In genomic region chr17:39139561-39139960, GRCh38 we compare ENCODE assay signal across 2 cellular contexts.
TF ChIP-seq lines count a peak whose summit lies in the region.

No MANE protein-coding gene starts in this region.

TF ChIP-seq in SK-N-SH, 30 proteins besides CTCF, POLR2A, EP300 and RAD21:
- TF ChIP-seq IRF3 (IDR thresholded peaks at IDR 0.05; ENCODE audit: low read depth, low read length) (no peak), SMC3 (IDR thresholded peaks at IDR 0.05; ENCODE audit: low read depth, low read length) (no peak), POLR2AphosphoS5 (IDR thresholded peaks at IDR 0.05; ENCODE audit: low read depth, low read length) (no peak), REST (IDR thresholded peaks at IDR 0.05; ENCODE audit: low read depth, low read length) (no peak), EZH2phosphoT487 (IDR thresholded peaks at IDR 0.05; ENCODE audit: borderline replicate concordance, low read depth) (no peak), RXRA (IDR thresholded peaks at IDR 0.05; ENCODE audit: borderline replicate concordance, low read depth) (no peak), NFIC (IDR thresholded peaks at IDR 0.05; ENCODE audit: borderline replicate concordance) (no peak), RCOR1 (IDR thresholded peaks at IDR 0.05; ENCODE audit: low read length) (no peak), TCF12 (IDR thresholded peaks at IDR 0.05) (no peak), JUND (IDR thresholded peaks at IDR 0.05) (no peak)
- TF ChIP-seq, protein P1, sequence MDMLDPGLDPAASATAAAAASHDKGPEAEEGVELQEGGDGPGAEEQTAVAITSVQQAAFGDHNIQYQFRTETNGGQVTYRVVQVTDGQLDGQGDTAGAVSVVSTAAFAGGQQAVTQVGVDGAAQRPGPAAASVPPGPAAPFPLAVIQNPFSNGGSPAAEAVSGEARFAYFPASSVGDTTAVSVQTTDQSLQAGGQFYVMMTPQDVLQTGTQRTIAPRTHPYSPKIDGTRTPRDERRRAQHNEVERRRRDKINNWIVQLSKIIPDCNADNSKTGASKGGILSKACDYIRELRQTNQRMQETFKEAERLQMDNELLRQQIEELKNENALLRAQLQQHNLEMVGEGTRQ (IDR thresholded peaks at IDR 0.05; ENCODE audit: borderline replicate concordance, low read depth, low read length), result no peak

TF ChIP-seq in SK-N-SH treated with all-trans-retinoic acid at 6 μM for 48 hours, 23 proteins besides CTCF, POLR2A, EP300 and RAD21 (continued from another document):
- TF ChIP-seq BACH2 (CRISPR knock-in tag; IDR thresholded peaks at IDR 0.05; ENCODE audit: borderline replicate concordance) (no peak), RARB (CRISPR knock-in tag; IDR thresholded peaks at IDR 0.05) (no peak), ZFP3 (CRISPR knock-in tag; IDR thresholded peaks at IDR 0.05) (no peak), CSRNP3 (CRISPR knock-in tag; IDR thresholded peaks at IDR 0.05) (no peak), OSR1 (CRISPR knock-in tag; IDR thresholded peaks at IDR 0.05) (no peak), ARNTL (CRISPR knock-in tag; IDR thresholded peaks at IDR 0.05; ENCODE audit: borderline replicate concordance, low read depth) (no peak)
- TF ChIP-seq, protein P2, sequence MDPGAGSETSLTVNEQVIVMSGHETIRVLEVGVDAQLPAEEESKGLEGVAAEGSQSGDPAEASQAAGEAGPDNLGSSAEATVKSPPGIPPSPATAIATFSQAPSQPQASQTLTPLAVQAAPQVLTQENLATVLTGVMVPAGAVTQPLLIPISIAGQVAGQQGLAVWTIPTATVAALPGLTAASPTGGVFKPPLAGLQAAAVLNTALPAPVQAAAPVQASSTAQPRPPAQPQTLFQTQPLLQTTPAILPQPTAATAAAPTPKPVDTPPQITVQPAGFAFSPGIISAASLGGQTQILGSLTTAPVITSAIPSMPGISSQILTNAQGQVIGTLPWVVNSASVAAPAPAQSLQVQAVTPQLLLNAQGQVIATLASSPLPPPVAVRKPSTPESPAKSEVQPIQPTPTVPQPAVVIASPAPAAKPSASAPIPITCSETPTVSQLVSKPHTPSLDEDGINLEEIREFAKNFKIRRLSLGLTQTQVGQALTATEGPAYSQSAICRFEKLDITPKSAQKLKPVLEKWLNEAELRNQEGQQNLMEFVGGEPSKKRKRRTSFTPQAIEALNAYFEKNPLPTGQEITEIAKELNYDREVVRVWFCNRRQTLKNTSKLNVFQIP (CRISPR knock-in tag; IDR thresholded peaks at IDR 0.05; ENCODE audit: borderline replicate concordance, low read depth), result no peak
